26 cellular contexts compared by ENCODE assay signal in genomic region chr11:109486129-109486528, GRCh38.
A peak's percentile ranks its signal among the peaks of the same experiment; 100 is the strongest.
DNase-seq lines count a peak whose midpoint lies in the region; FAIRE-seq and TF ChIP-seq lines count a peak whose summit lies in the region.
"Had no signal": no experiment of that assay in that cellular context is flagged by ENCODE, and none has a peak within 500 bp of the region (broad histone marks: within the 10 kb centered on the region; RNA-seq: fewer than 3 reads in every experiment).

No MANE protein-coding gene starts in this region.

- FAIRE-seq in GM12892 (lab: Jason Lieb, UNC) = peak; percentile 44
- FAIRE-seq: D721Med, endometrium, GM19239, keratinocyte had no signal

- H3K27ac ChIP-seq in caudate nucleus (ENCODE audit: low read depth, low read length) = no peak overlapping the region
- H3K27ac ChIP-seq: ascending aorta, lower lobe of right lung, parathyroid adenoma, thoracic aorta had no signal

- DNase-seq in GM12892 (ENCODE audit: insufficient read length) (no peak), NCI-H1436 treated with DMSO at 0.1 percent for 48 hours (lab: John Stamatoyannopoulos, UW) (peak; percentile 47), NCI-H345 (lab: John Stamatoyannopoulos, UW) (peak; percentile 92), SHP77 (lab: John Stamatoyannopoulos, UW) (peak; percentile 95), caudate nucleus (lab: John Stamatoyannopoulos, UW) (no peak), 8988T (no peak), amniotic stem cell (lab: John Stamatoyannopoulos, UW) (no peak)
- no peak for DNase-seq in stimulated activated CD4-positive, alpha-beta T cell treated with anti-CD3 and anti-CD28 coated beads, Interleukin-1b, Interleukin-23, amount 100 ng/mL, for 48 hours
- DNase-seq: activated B cell treated with CpG ODN at 0.5 μM for 24 hours; C1 segment of cervical spinal cord; central memory CD4-positive, alpha-beta T cell; HFFc6; IMR-90; lower lobe of right lung; NCI-H2171 treated with DMSO at 0.1 percent for 48 hours; PC-3; right cardiac atrium; stimulated activated CD4-positive, alpha-beta T cell treated with anti-CD3 and anti-CD28 coated beads, Interleukin-4, amount 100 ng/mL, for 4 hours; stimulated activated naive CD8-positive, alpha-beta T cell treated with anti-CD3 and anti-CD28 coated beads, Interleukin-15, Interleukin-2, amounts not matched to agents 100 U/mL and 50 U/mL, for 24 hours had no signal

- no peak for TF ChIP-seq POLR2A in GM12892 (IDR thresholded peaks at IDR 0.05; ENCODE audit: low read depth, low read length)

Comparison
In these comparisons a context has a peak if more than half of its experiments do, and no peak if none do; other contexts are left out.
1. DNase-seq: peak in NCI-H1436 treated with DMSO at 0.1 percent for 48 hours (single experiment), NCI-H345 (single experiment) and SHP77 (2 of 2); none in GM12892 (single experiment), caudate nucleus (0 of 61), stimulated activated CD4-positive, alpha-beta T cell treated with anti-CD3 and anti-CD28 coated beads, Interleukin-1b, Interleukin-23, amount 100 ng/mL, for 48 hours (single experiment), 8988T (single experiment) and amniotic stem cell (single experiment).